1 cellular context compared by ENCODE assay signal in genomic region chr6:119727504-119728219, GRCh38.
TF ChIP-seq lines count a peak whose summit lies in the region.

No MANE protein-coding gene starts in this region.

TF ChIP-seq in HEK293, 187 proteins besides CTCF, POLR2A, EP300 and RAD21 (continued from another document):
- TF ChIP-seq ZBTB44 (tag by site-specific recombination; IDR thresholded peaks at IDR 0.05) = no peak
- no peak for TF ChIP-seq ZNF138 (tag by site-specific recombination; IDR thresholded peaks at IDR 0.05; ENCODE audit: borderline replicate concordance)
- no peak for TF ChIP-seq ZNF114 (tag by site-specific recombination; IDR thresholded peaks at IDR 0.05)
- no peak for TF ChIP-seq ZNF501 (tag by site-specific recombination; IDR thresholded peaks at IDR 0.05)
- TF ChIP-seq ZSCAN18 (tag by site-specific recombination; IDR thresholded peaks at IDR 0.05) = no peak
- 0 out of 2 replicates have a peak, but pooled peaks have one; percentile 23 for TF ChIP-seq SCRT2 (tag by site-specific recombination; IDR thresholded peaks at IDR 0.05)
- peak; percentile 26; the same call in 1 of the 2 replicates for TF ChIP-seq ZFHX2 (tag by site-specific recombination; conservative IDR thresholded peaks at IDR 0.05)
- no peak for TF ChIP-seq ZBTB17 (tag by site-specific recombination; IDR thresholded peaks at IDR 0.05)
- TF ChIP-seq ZNF530 (tag by site-specific recombination; IDR thresholded peaks at IDR 0.05; ENCODE audit: low read depth) = no peak
- TF ChIP-seq ZNF366 (tag by site-specific recombination; conservative IDR thresholded peaks at IDR 0.05) = no peak
- no peak for TF ChIP-seq ZNF274 (IDR thresholded peaks at IDR 0.05; ENCODE audit: low read length)
- no peak for TF ChIP-seq ZNF274 (tag by site-specific recombination; IDR thresholded peaks at IDR 0.05; ENCODE audit: borderline replicate concordance)
- TF ChIP-seq ZNF692 (tag by site-specific recombination; IDR thresholded peaks at IDR 0.05) = no peak
- TF ChIP-seq ZNF223 (tag by site-specific recombination; IDR thresholded peaks at IDR 0.05) = no peak
- TF ChIP-seq ZNF544 (tag by site-specific recombination; IDR thresholded peaks at IDR 0.05) = no peak
- TF ChIP-seq ZNF623 (tag by site-specific recombination; IDR thresholded peaks at IDR 0.05) = no peak
- no peak for TF ChIP-seq GLI2 (tag by site-specific recombination; IDR thresholded peaks at IDR 0.05; ENCODE audit: borderline replicate concordance, low read depth)
